Comparison of ENCODE assay signal across 11 cellular contexts in the genomic region with DNA sequence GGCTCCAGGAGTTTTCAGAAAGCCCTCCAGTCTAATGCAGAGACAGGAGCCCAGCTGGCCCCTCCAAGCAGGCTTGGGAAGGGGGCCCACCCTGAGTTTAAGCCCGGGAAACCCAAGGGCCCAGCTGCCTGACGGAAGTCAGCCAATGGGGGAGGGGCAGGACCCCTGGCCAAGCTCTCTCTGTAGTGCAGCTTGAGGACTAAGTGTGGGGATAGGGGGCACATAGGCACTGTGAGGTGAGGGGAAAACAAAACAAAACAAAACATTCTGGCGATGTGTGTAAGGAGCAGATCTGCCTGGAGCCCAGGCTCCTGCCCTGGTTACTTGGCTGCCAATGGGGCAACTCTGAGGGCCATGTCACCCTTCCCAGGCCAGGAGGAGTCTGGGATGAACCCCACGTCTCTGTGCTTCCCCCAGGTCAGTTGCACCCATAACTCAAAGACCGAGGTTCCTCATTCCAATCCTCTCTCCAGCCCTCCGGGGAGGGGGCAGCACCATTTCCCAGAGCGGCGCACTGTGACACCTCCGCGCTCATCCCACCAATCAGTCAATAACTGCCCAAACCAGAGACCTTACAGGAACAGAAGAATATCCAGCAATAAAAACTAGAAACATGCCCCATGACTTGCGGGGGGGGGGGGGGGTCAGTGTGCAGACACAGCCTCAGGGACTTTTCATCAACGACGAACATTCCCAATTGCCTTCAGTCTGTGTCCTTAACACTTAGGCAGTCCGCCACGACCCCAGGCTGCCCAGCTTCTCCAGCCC. TPM values are rescaled to one million over a fixed set of nuclear protein-coding genes. Genes with fewer than 3 reads are reported as not detected.
DNase-seq lines count a peak whose midpoint lies in the region; ATAC-seq and TF ChIP-seq lines count a peak whose summit lies in the region.
"Had no signal": no experiment of that assay in that cellular context is flagged by ENCODE, and none has a peak within 500 bp of the region (broad histone marks: within the 10 kb centered on the region; RNA-seq: fewer than 3 reads in every experiment).

No MANE protein-coding gene starts in this region.

- TF ChIP-seq CTCF in right atrium auricular region (IDR thresholded peaks at IDR 0.05) (no peak), parathyroid adenoma (IDR thresholded peaks at IDR 0.05) (peak; percentile 4)

- peaks cover 52% of the 10 kb centered on the region for H3K79me2 ChIP-seq in parathyroid adenoma

- peak overlapping the region; percentile 63 to 74 for H3K27ac ChIP-seq in right atrium auricular region
- peak overlapping the region; percentile 87 for H3K27ac ChIP-seq in parathyroid adenoma

- H3K4me1 ChIP-seq in right atrium auricular region (peaks cover 0 to 38% of the 10 kb centered on the region in 2 donors), parathyroid adenoma (peaks cover 9% of the 10 kb centered on the region)

- H3K36me3 ChIP-seq in right atrium auricular region (no peaks in the 10 kb centered on the region), parathyroid adenoma (ENCODE audit: control insufficient read depth, insufficient read depth, low read length) (no peaks in the 10 kb centered on the region)

- H3K27me3 ChIP-seq in right atrium auricular region, result no peaks in the 10 kb centered on the region
- no peaks in the 10 kb centered on the region for H3K27me3 ChIP-seq in parathyroid adenoma (ENCODE audit: control insufficient read depth, insufficient read depth, low read length)

- peak overlapping the region; percentile 87 for H3K9ac ChIP-seq in parathyroid adenoma

- DNase-seq in cardiac septum (ENCODE audit: low spot score) (peak; percentile 65), Right ventricle myocardium superior (no peak), right atrium auricular region (ENCODE audit: low spot score) (no peak), NCI-H2196 (lab: John Stamatoyannopoulos, UW; ENCODE audit: unreplicated experiment) (no peak), NCI-H1105 (lab: John Stamatoyannopoulos, UW) (no peak)

- H3K4me3 ChIP-seq in right atrium auricular region (peak overlapping the region; percentile 51 to 77), parathyroid adenoma (ENCODE audit: low read depth, low read length) (peak overlapping the region; percentile 89)
- H3K4me3 ChIP-seq: K562 had no signal

- H2AFZ ChIP-seq in parathyroid adenoma, result peak overlapping the region; percentile 81

- H3K9me3 ChIP-seq in right atrium auricular region (no peaks in the 10 kb centered on the region), parathyroid adenoma (ENCODE audit: control insufficient read depth, low read length) (no peaks in the 10 kb centered on the region)

- no peak for ATAC-seq in Right ventricle myocardium superior (ENCODE audit: poor library complexity)
- ATAC-seq in GM19455 (IDR thresholded peaks at IDR 0.05; ENCODE audit: unreplicated experiment), result no peak
- ATAC-seq in GM18498 (IDR thresholded peaks at IDR 0.05; ENCODE audit: unreplicated experiment), result no peak
- ATAC-seq: K562, T-cell had no signal

- intact Hi-C loops in cardiac septum (cut with DNase I), result loop anchor here (5.0 to 10.0 kb wide), 4 partner anchors 71 to 568 kb away; no protein-coding TSS in a partner anchor
- intact Hi-C loops in Right ventricle myocardium superior (cut with DNase I), result loop anchor here (5.0 kb wide), 1 partner anchor 71 kb away; no protein-coding TSS in a partner anchor

- peak overlapping the region; percentile 83 for H3K4me2 ChIP-seq in parathyroid adenoma (ENCODE audit: low read length)

RNA-seq across cellular contexts. Expression of gene CXCL12, which starts 1.7 kb away (rescaled TPM):
- total RNA-seq in cardiac septum, result 121 TPM
- total RNA-seq in Right ventricle myocardium superior, result 117 TPM
- total RNA-seq in right atrium auricular region, result 10 to 100 TPM; 53.8 to 64.0 TPM
- total RNA-seq: NCI-H460 had no signal
